In genomic region chr13:71169125-71169524, GRCh38 we compare ENCODE assay signal across 22 cellular contexts.
DNase-seq lines count a peak whose midpoint lies in the region; ATAC-seq and TF ChIP-seq lines count a peak whose summit lies in the region.
"Had no signal": no experiment of that assay in that cellular context is flagged by ENCODE, and none has a peak within 500 bp of the region (broad histone marks: within the 10 kb centered on the region; RNA-seq: fewer than 3 reads in every experiment).

No MANE protein-coding gene starts in this region.

- H3K4me3 ChIP-seq in psoas muscle, result no peak overlapping the region
- H3K4me3 ChIP-seq: breast epithelium, suprapubic skin, vagina had no signal

- no peak overlapping the region for H3K27ac ChIP-seq in psoas muscle
- H3K27ac ChIP-seq: breast epithelium, suprapubic skin, vagina had no signal

- TF ChIP-seq CTCF in glutamatergic neuron (IDR thresholded peaks at IDR 0.05; ENCODE audit: partially characterized antibody, unreplicated experiment) (no peak), psoas muscle (IDR thresholded peaks at IDR 0.05) (no peak)

- ATAC-seq in psoas muscle, result no peak
- ATAC-seq: left lobe of liver; natural killer cell treated with Interleukin-12 subunit alpha and Interleukin-12 subunit beta and Interleukin-15 and Interleukin-18, amount 100 ng/mL, for 72 hours; stimulated activated effector memory CD8-positive, alpha-beta T cell treated with anti-CD3 and anti-CD28 coated beads, Interleukin-12 subunit alpha, Interleukin-12 subunit beta, amount 100 ng/mL, for 72 hours had no signal

- peak overlapping the region; percentile 72 for H3K4me3 Mint-ChIP-seq in glutamatergic neuron (ENCODE audit: unreplicated experiment)
- H3K4me3 Mint-ChIP-seq: activated CD4-positive, alpha-beta T cell treated with anti-CD3 and anti-CD28 coated beads, Interleukin-2, amount 10 ng/mL, durations not matched to agents 24 days and 14 days; natural killer cell treated with Interleukin-12 subunit alpha and Interleukin-12 subunit beta and Interleukin-15 and Interleukin-18, amount 100 ng/mL, for 72 hours; stimulated activated effector memory CD8-positive, alpha-beta T cell treated with anti-CD3 and anti-CD28 coated beads, Interleukin-12 subunit alpha, Interleukin-12 subunit beta, amount 100 ng/mL, for 72 hours had no signal

- no peaks in the 10 kb centered on the region for H3K36me3 Mint-ChIP-seq in glutamatergic neuron (ENCODE audit: unreplicated experiment)
- H3K36me3 Mint-ChIP-seq: natural killer cell treated with Interleukin-12 subunit alpha and Interleukin-12 subunit beta and Interleukin-15 and Interleukin-18, amount 100 ng/mL, for 72 hours; stimulated activated effector memory CD8-positive, alpha-beta T cell treated with anti-CD3 and anti-CD28 coated beads, Interleukin-12 subunit alpha, Interleukin-12 subunit beta, amount 100 ng/mL, for 72 hours had no signal

- WGBS in psoas muscle, 3 donors, result 0 to 11% (median 9%) methylated on average over 1 of the region's 1 CpG

- H3K4me1 Mint-ChIP-seq in glutamatergic neuron (ENCODE audit: low read depth, unreplicated experiment), result peaks cover 14% of the 10 kb centered on the region
- H3K4me1 Mint-ChIP-seq: activated CD4-positive, alpha-beta T cell treated with anti-CD3 and anti-CD28 coated beads, Interleukin-2, amount 10 ng/mL, durations not matched to agents 24 days and 14 days; stimulated activated effector memory CD8-positive, alpha-beta T cell treated with anti-CD3 and anti-CD28 coated beads, Interleukin-12 subunit alpha, Interleukin-12 subunit beta, amount 100 ng/mL, for 72 hours had no signal

- intact Hi-C loops in psoas muscle (cut with DNase I), result no loop called here

- H3K27me3 ChIP-seq in psoas muscle (ENCODE audit: insufficient read depth in 3 of 3, low read length in 2 of 3), result no peaks in the 10 kb centered on the region
- H3K27me3 ChIP-seq: breast epithelium, suprapubic skin, vagina had no signal

- no peaks in the 10 kb centered on the region for H3K4me1 ChIP-seq in psoas muscle
- H3K4me1 ChIP-seq: breast epithelium, suprapubic skin, vagina had no signal

- DNase-seq in DMS 273 treated with DMSO at 0.1 percent for 48 hours (lab: John Stamatoyannopoulos, UW) (peak; percentile 79), NCI-H146 treated with DMSO at 0.1 percent for 48 hours (lab: John Stamatoyannopoulos, UW; ENCODE audit: unreplicated experiment) (peak; percentile 18), NCI-H524 treated with DMSO at 0.1 percent for 48 hours (lab: John Stamatoyannopoulos, UW) (peak; percentile 73), glutamatergic neuron (no peak), KG1 (lab: John Stamatoyannopoulos, UW) (no peak), NCI-H2029 treated with DMSO at 0.1 percent for 48 hours (lab: John Stamatoyannopoulos, UW) (no peak), psoas muscle (no peak)
- DNase-seq in activated naive CD4-positive, alpha-beta T cell treated with anti-CD3 and anti-CD28 coated beads, Interleukin-2, amount 50 U/mL, for 16 hours, result no peak
- DNase-seq: ACHN; activated CD4-positive, alpha-beta T cell treated with anti-CD3 and anti-CD28 coated beads, Interleukin-2, amount 10 ng/mL, durations not matched to agents 24 days and 14 days; C1 segment of cervical spinal cord; midbrain; NCI-H510A; posterior cingulate gyrus; T-helper 1 cell had no signal

- no peaks in the 10 kb centered on the region for H3K9me3 ChIP-seq in psoas muscle
- H3K9me3 ChIP-seq: breast epithelium, suprapubic skin, vagina had no signal

- H3K9me3 Mint-ChIP-seq in glutamatergic neuron (ENCODE audit: unreplicated experiment), result peaks cover 3% of the 10 kb centered on the region
- H3K9me3 Mint-ChIP-seq: activated CD4-positive, alpha-beta T cell treated with anti-CD3 and anti-CD28 coated beads, Interleukin-2, amount 10 ng/mL, durations not matched to agents 24 days and 14 days; activated T-helper 2 cell treated with anti-CD3 and anti-CD28 coated beads, Interferon-gamma antibody, Interleukin-2, Interleukin-4, amounts not matched to agents 10 μg/mL and 5 μg/mL and 100 μg/mL, durations not matched to agents 14 hours and 24 hours and 36 hours had no signal

- H3K27ac Mint-ChIP-seq in glutamatergic neuron (ENCODE audit: unreplicated experiment), result peak overlapping the region; percentile 94
- H3K27ac Mint-ChIP-seq: activated CD4-positive, alpha-beta T cell treated with anti-CD3 and anti-CD28 coated beads, Interleukin-2, amount 10 ng/mL, durations not matched to agents 24 days and 14 days; activated T-helper 2 cell treated with anti-CD3 and anti-CD28 coated beads, Interferon-gamma antibody, Interleukin-2, Interleukin-4, amounts not matched to agents 10 μg/mL and 5 μg/mL and 100 μg/mL, durations not matched to agents 14 hours and 24 hours and 36 hours; natural killer cell treated with Interleukin-12 subunit alpha and Interleukin-12 subunit beta and Interleukin-15 and Interleukin-18, amount 100 ng/mL, for 72 hours; stimulated activated effector memory CD8-positive, alpha-beta T cell treated with anti-CD3 and anti-CD28 coated beads, Interleukin-12 subunit alpha, Interleukin-12 subunit beta, amount 100 ng/mL, for 72 hours had no signal

- no peaks in the 10 kb centered on the region for H3K27me3 Mint-ChIP-seq in glutamatergic neuron (ENCODE audit: unreplicated experiment)
- H3K27me3 Mint-ChIP-seq: activated CD4-positive, alpha-beta T cell treated with anti-CD3 and anti-CD28 coated beads, Interleukin-2, amount 10 ng/mL, durations not matched to agents 24 days and 14 days; natural killer cell treated with Interleukin-12 subunit alpha and Interleukin-12 subunit beta and Interleukin-15 and Interleukin-18, amount 100 ng/mL, for 72 hours had no signal

- no peaks in the 10 kb centered on the region for H3K36me3 ChIP-seq in psoas muscle (ENCODE audit: insufficient read depth in 1 of 2, low read depth in 1 of 2)
- H3K36me3 ChIP-seq: breast epithelium, suprapubic skin, vagina had no signal

Comparison
In these comparisons a context has a peak if more than half of its experiments do, and no peak if none do; other contexts are left out.
1. DNase-seq: peak in DMS 273 treated with DMSO at 0.1 percent for 48 hours (single experiment), NCI-H146 treated with DMSO at 0.1 percent for 48 hours (single experiment) and NCI-H524 treated with DMSO at 0.1 percent for 48 hours (single experiment); none in glutamatergic neuron (single experiment), activated naive CD4-positive, alpha-beta T cell treated with anti-CD3 and anti-CD28 coated beads, Interleukin-2, amount 50 U/mL, for 16 hours (single experiment), KG1 (single experiment), NCI-H2029 treated with DMSO at 0.1 percent for 48 hours (single experiment) and psoas muscle (0 of 2).